In genomic region chr15:60003243-60004018, GRCh38 we compare ENCODE assay signal across 10 cellular contexts. TPM values are rescaled to one million over a fixed set of nuclear protein-coding genes. Genes with fewer than 3 reads are reported as not detected.
DNase-seq lines count a peak whose midpoint lies in the region; ATAC-seq, FAIRE-seq and TF ChIP-seq lines count a peak whose summit lies in the region.
"Had no signal": no experiment of that assay in that cellular context is flagged by ENCODE, and none has a peak within 500 bp of the region (broad histone marks: within the 10 kb centered on the region; RNA-seq: fewer than 3 reads in every experiment).

No MANE protein-coding gene starts in this region.

- dilution Hi-C loops in mammary epithelial cell (cut with HindIII; ENCODE audit: low sequenced_read_pairs), result no loop called here

- no peak for FAIRE-seq in GM12891 (lab: Jason Lieb, UNC)

- H3K27me3 Mint-ChIP-seq in WTC11 (ENCODE audit: low read depth), result peaks cover 35% of the 10 kb centered on the region
- peaks cover 99% of the 10 kb centered on the region for H3K27me3 Mint-ChIP-seq in type B pancreatic cell

- H3K27ac ChIP-seq in mammary epithelial cell (ENCODE audit: insufficient read depth, low read depth, low read length), result no peak overlapping the region
- H3K27ac ChIP-seq in breast epithelium, result no peak overlapping the region
- H3K27ac ChIP-seq: stomach had no signal

- H2AFZ ChIP-seq in mammary epithelial cell (ENCODE audit: low read depth, low read length), result no peak overlapping the region

- ATAC-seq in WTC11 (no peak), GM19328 (IDR thresholded peaks at IDR 0.05; ENCODE audit: unreplicated experiment) (no peak), HG03095 (IDR thresholded peaks at IDR 0.05; ENCODE audit: unreplicated experiment) (no peak)

- DNase-seq in mammary epithelial cell, result no peak
- DNase-seq in breast epithelium (ENCODE audit: low spot score in 2 of 2), result no peak
- DNase-seq in WTC11 (ENCODE audit: low spot score), result no peak
- no peak for DNase-seq in type B pancreatic cell (ENCODE audit: extremely low spot score, unreplicated experiment)
- DNase-seq in GM12891 (ENCODE audit: insufficient read length, low spot score), result no peak
- DNase-seq: stomach had no signal

- H3K4me1 ChIP-seq in mammary epithelial cell (ENCODE audit: insufficient read depth, low read length) (peaks cover 28% of the 10 kb centered on the region), breast epithelium (peaks cover 0 to 14% of the 10 kb centered on the region in 2 donors), iPS-15b (ENCODE audit: control insufficient read depth, insufficient read depth, low read length) (peaks cover 22% of the 10 kb centered on the region)

- CTCF ChIA-PET in mammary epithelial cell (lab: Charles Lee; ENCODE audit: low non-redundant PET), result no interaction called here
- CTCF ChIA-PET in WTC11 (lab: Charles Lee), result interaction anchor here (0.5 to 4.8 kb wide), 16 partner anchors 10 to 322 kb away, joined by 3 to 119 read pairs (median 4); no protein-coding TSS in a partner anchor

- peak overlapping the region in 1 of 3 experiments; percentile 8 for H3K4me3 ChIP-seq in mammary epithelial cell (replicated peaks in 1 of 3; ENCODE audit: insufficient read depth in 1 of 3, low read depth in 2 of 3, low read length in 3 of 3)
- H3K4me3 ChIP-seq in breast epithelium, result peak overlapping the region in 1 of 3 donors; percentile 66
- H3K4me3 ChIP-seq in iPS-15b (ENCODE audit: low read depth, low read length), result peak overlapping the region; percentile 75
- H3K4me3 ChIP-seq: lung had no signal

- no TSS peak for BruUV-seq in mammary epithelial cell (replicated peaks; lab: Mats Ljungman, UMichigan)

- WGBS in mammary epithelial cell (ENCODE audit: low coverage, missing lambda C conversion rate), result 7% methylated on average over 16 of the region's 25 CpGs

- no peak overlapping the region for H3K9ac ChIP-seq in mammary epithelial cell (ENCODE audit: insufficient read depth, low read length)
- peak overlapping the region; percentile 62 for H3K9ac ChIP-seq in iPS-15b (ENCODE audit: low read depth, low read length)

- H3K36me3 Mint-ChIP-seq in WTC11 (peaks cover 4% of the 10 kb centered on the region), type B pancreatic cell (no peaks in the 10 kb centered on the region)

- H3K36me3 ChIP-seq in mammary epithelial cell (ENCODE audit: insufficient read depth, low read length), result no peaks in the 10 kb centered on the region
- H3K36me3 ChIP-seq in breast epithelium, result no peaks in the 10 kb centered on the region
- no peaks in the 10 kb centered on the region for H3K36me3 ChIP-seq in iPS-15b (ENCODE audit: control insufficient read depth, insufficient read depth, low read length)
- H3K36me3 ChIP-seq: stomach had no signal

- H3K27ac Mint-ChIP-seq in WTC11, result peak overlapping the region; percentile 82
- peak overlapping the region; percentile 48 for H3K27ac Mint-ChIP-seq in type B pancreatic cell

- H3K4me1 Mint-ChIP-seq in WTC11, result peaks cover 55% of the 10 kb centered on the region
- H3K4me1 Mint-ChIP-seq in type B pancreatic cell (ENCODE audit: unreplicated experiment), result peaks cover 12% of the 10 kb centered on the region

- intact Hi-C loops in mammary epithelial cell (cut with micrococcal nuclease) (no loop called here), breast epithelium (cut with DNase I; ENCODE audit: low total_unique reads) (no loop called here)

- TF ChIP-seq POLR2A in breast epithelium (IDR thresholded peaks at IDR 0.05), result no peak
- no peak for TF ChIP-seq POLR2A in GM12891 (IDR thresholded peaks at IDR 0.05; ENCODE audit: low read depth, low read length)

- H3K4me2 ChIP-seq in mammary epithelial cell (ENCODE audit: insufficient read depth, low read depth, low read length), result peak overlapping the region; percentile 83

- H3K4me3 Mint-ChIP-seq in WTC11 (peak overlapping the region; percentile 87), type B pancreatic cell (peak overlapping the region; percentile 81)

- POLR2A ChIA-PET in WTC11 (lab: Charles Lee), result interaction anchor here (0.6 to 2.3 kb wide), 13 partner anchors 9 to 346 kb away, joined by 3 to 30 read pairs (median 4); partner anchors contain the start of gene GTF2A2

- H3K9me3 Mint-ChIP-seq in WTC11 (no peaks in the 10 kb centered on the region), type B pancreatic cell (no peaks in the 10 kb centered on the region)

- H3K79me2 ChIP-seq in mammary epithelial cell (ENCODE audit: insufficient read depth, low read length), result no peaks in the 10 kb centered on the region

- no peaks in the 10 kb centered on the region for H3K9me3 ChIP-seq in mammary epithelial cell (replicated peaks; ENCODE audit: insufficient read depth, low read length)
- no peaks in the 10 kb centered on the region for H3K9me3 ChIP-seq in breast epithelium
- no peaks in the 10 kb centered on the region for H3K9me3 ChIP-seq in iPS-15b (ENCODE audit: control insufficient read depth, insufficient read depth, low read length)

- H4K20me1 ChIP-seq in mammary epithelial cell (ENCODE audit: insufficient read depth, low read length), result no peaks in the 10 kb centered on the region

- no peak for TF ChIP-seq CTCF in mammary epithelial cell (conservative IDR thresholded peaks at IDR 0.05 in 1 of 2, IDR thresholded peaks at IDR 0.05 in 1 of 2; ENCODE audit: extremely low read depth in 1 of 2, insufficient read depth in 1 of 2, low read depth in 1 of 2, low read length in 2 of 2)
- no peak for TF ChIP-seq CTCF in breast epithelium (IDR thresholded peaks at IDR 0.05)
- TF ChIP-seq CTCF in WTC11 (IDR thresholded peaks at IDR 0.05), result no peak
- TF ChIP-seq CTCF in type B pancreatic cell (conservative IDR thresholded peaks at IDR 0.05), result no peak

- peaks cover 83% of the 10 kb centered on the region for H3K27me3 ChIP-seq in mammary epithelial cell (ENCODE audit: insufficient read depth, low read length)
- peaks cover 12 to 100% of the 10 kb centered on the region in 2 donors for H3K27me3 ChIP-seq in breast epithelium
- peaks cover 74% of the 10 kb centered on the region for H3K27me3 ChIP-seq in iPS-15b (ENCODE audit: control insufficient read depth, insufficient read depth, low read length)

- in situ Hi-C loops in mammary epithelial cell (cut with MboI; ENCODE audit: low sequenced_read_pairs in 2 of 2), result no loop called here

TF ChIP-seq in WTC11, 78 proteins besides CTCF, POLR2A, EP300 and RAD21:
- TF ChIP-seq ZNF232 (CRISPR knock-in tag; IDR thresholded peaks at IDR 0.05) (0 out of 2 replicates have a peak, but pooled peaks have one; percentile 28), ZMAT4 (CRISPR knock-in tag; IDR thresholded peaks at IDR 0.05) (no peak)

TF ChIP-seq in GM12891, 5 proteins besides CTCF, POLR2A, EP300 and RAD21:
- TF ChIP-seq POU2F2 (IDR thresholded peaks at IDR 0.05; ENCODE audit: low read depth, low read length) (no peak), PAX5 (IDR thresholded peaks at IDR 0.05; ENCODE audit: insufficient read depth, low read length, severe bottlenecking) (no peak), TAF1 (IDR thresholded peaks at IDR 0.05; ENCODE audit: low read depth, low read length) (no peak), POLR2AphosphoS5 (IDR thresholded peaks at IDR 0.05; ENCODE audit: low read depth, low read length) (no peak), SPI1 (IDR thresholded peaks at IDR 0.05; ENCODE audit: low read depth, low read length) (no peak)

RNA-seq across cellular contexts. Expression of gene FOXB1, which starts 0.7 kb away (rescaled TPM):
- total RNA-seq in mammary epithelial cell (not detected), breast epithelium (not detected), WTC11 (2021) (10.8 to 15.0 TPM (median 13.7 TPM) in 3 replicates), type B pancreatic cell (ENCODE audit: low replicate concordance) (0.60 TPM in 1 of 2 replicates, not detected in the other)
- not detected for polyA plus RNA-seq in mammary epithelial cell
- not detected for polyA minus RNA-seq in mammary epithelial cell
- 0.04 TPM for polyA plus RNA-seq in GM12891 (2012; ENCODE audit: low read depth, missing spikeins)
- total RNA-seq: lung, stomach had no signal
- polyA plus RNA-seq: stomach had no signal
